21 cellular contexts compared by ENCODE assay signal in genomic region chr7:112889834-112890438, GRCh38.
DNase-seq lines count a peak whose midpoint lies in the region; ATAC-seq, FAIRE-seq and TF ChIP-seq lines count a peak whose summit lies in the region.
"Had no signal": no experiment of that assay in that cellular context is flagged by ENCODE, and none has a peak within 500 bp of the region (broad histone marks: within the 10 kb centered on the region; RNA-seq: fewer than 3 reads in every experiment).

No MANE protein-coding gene starts in this region.

- peaks cover 0 to 2% of the 10 kb centered on the region in 2 experiments; a peak in 1 of 5 replicates for H3K9me3 Mint-ChIP-seq in H9
- H3K9me3 Mint-ChIP-seq: CD4-positive, alpha-beta T cell had no signal

- H2BK15ac ChIP-seq in H9 (ENCODE audit: low read depth, low read length): no peak overlapping the region

- H3K27ac Mint-ChIP-seq in H9: peak overlapping the region; percentile 5 to 53 (median 36); a peak in 5 of 7 replicates
- H3K27ac Mint-ChIP-seq: CD4-positive, alpha-beta T cell; IgD-negative memory B cell had no signal

- H2BK12ac ChIP-seq in H9 (ENCODE audit: insufficient read length, low read depth, low read length): no peak overlapping the region

- H4K91ac ChIP-seq in H9 (ENCODE audit: insufficient read length, low read depth, low read length): no peak overlapping the region

- H3K4ac ChIP-seq in H9 (ENCODE audit: low read depth, low read length): no peak overlapping the region

- H3K27ac ChIP-seq in H9 (ENCODE audit: insufficient read length, low read depth, low read length) (no peak overlapping the region), K562 (ENCODE audit: extremely low read depth, low read depth, low read length) (no peak overlapping the region), neutrophil (peak overlapping the region; percentile 40), PC-3 (ENCODE audit: low read length) (no peak overlapping the region), transverse colon (no peak overlapping the region)
- H3K27ac ChIP-seq: A549, C4-2B had no signal

- no peaks in the 10 kb centered on the region for H3K79me1 ChIP-seq in H9 (ENCODE audit: insufficient read depth, low read depth, low read length, poor library complexity, severe bottlenecking)

- H3K4me1 ChIP-seq in H9 (ENCODE audit: insufficient read depth, low read length): peaks cover 2% of the 10 kb centered on the region; the same call in 1 of the 2 replicates
- no peaks in the 10 kb centered on the region; a peak in 1 of 5 replicates for H3K4me1 ChIP-seq in K562 (replicated peaks in 1 of 2; ENCODE audit: control insufficient read depth in 2 of 2, insufficient read depth in 2 of 2, low read length in 2 of 2)
- H3K4me1 ChIP-seq in neutrophil (ENCODE audit: control insufficient read depth in 1 of 2, insufficient read depth in 1 of 2, low read depth in 1 of 2, low read length in 1 of 2): peaks cover 31 to 33% of the 10 kb centered on the region in 2 experiments
- H3K4me1 ChIP-seq in PC-3 (ENCODE audit: insufficient read depth, low read length): no peaks in the 10 kb centered on the region
- no peaks in the 10 kb centered on the region for H3K4me1 ChIP-seq in transverse colon
- H3K4me1 ChIP-seq: A549 had no signal

- ATAC-seq in K562 (peak; percentile 35; the same call in 2 of the 3 replicates), GM21515 (IDR thresholded peaks at IDR 0.05; ENCODE audit: unreplicated experiment) (no peak), PC-3 (no peak)
- ATAC-seq: A549, HepG2 had no signal

- H3K9me1 ChIP-seq in K562 (ENCODE audit: control insufficient read depth, insufficient read depth, low read length): no peaks in the 10 kb centered on the region

- TF ChIP-seq RAD21 in K562 (CRISPR knock-in tag; conservative IDR thresholded peaks at IDR 0.05 in 1 of 2, IDR thresholded peaks at IDR 0.05 in 1 of 2): no peak

- no peaks in the 10 kb centered on the region for H4K20me1 ChIP-seq in H9 (ENCODE audit: control insufficient read depth, insufficient read depth, insufficient read length)
- H4K20me1 ChIP-seq in K562 (replicated peaks; ENCODE audit: control insufficient read depth, insufficient read depth, low read length): no peaks in the 10 kb centered on the region
- no peaks in the 10 kb centered on the region for H4K20me1 ChIP-seq in PC-3 (ENCODE audit: low read length)

- intact Hi-C loops in K562 (cut with micrococcal nuclease): loop anchor here (10.0 kb wide), 1 partner anchor 535 kb away; no protein-coding TSS in a partner anchor
- intact Hi-C loops in PC-3 (cut with micrococcal nuclease): loop anchor here (10.0 kb wide), 2 partner anchors 135 to 225 kb away; no protein-coding TSS in a partner anchor
- intact Hi-C loops in transverse colon (cut with DNase I; ENCODE audit: low total_unique reads): no loop called here

- H3K4me2 ChIP-seq in H9 (ENCODE audit: insufficient read depth, insufficient read length, low read length): no peak overlapping the region
- H3K4me2 ChIP-seq in K562 (ENCODE audit: insufficient read depth, low read length): no peak overlapping the region
- no peak overlapping the region for H3K4me2 ChIP-seq in PC-3 (ENCODE audit: low read length)
- H3K4me2 ChIP-seq: A549 had no signal

- no peak overlapping the region for H3K4me3 Mint-ChIP-seq in H9
- H3K4me3 Mint-ChIP-seq: CD4-positive, alpha-beta T cell; IgD-negative memory B cell had no signal

- H3K4me3 ChIP-seq in K562 (no peak overlapping the region), neutrophil (ENCODE audit: low read depth in 1 of 2, low read length in 1 of 2) (no peak overlapping the region), PC-3 (ENCODE audit: low read length) (no peak overlapping the region), transverse colon (no peak overlapping the region)
- H3K4me3 ChIP-seq: A549 had no signal

- no peaks in the 10 kb centered on the region for H3K36me3 ChIP-seq in K562 (ENCODE audit: control insufficient read depth, insufficient read depth, low read length)
- peaks cover 18% of the 10 kb centered on the region for H3K36me3 ChIP-seq in neutrophil
- H3K36me3 ChIP-seq in PC-3 (ENCODE audit: low read depth, low read length): no peaks in the 10 kb centered on the region
- peaks cover 0 to 15% (median 5%) of the 10 kb centered on the region in 4 donors for H3K36me3 ChIP-seq in transverse colon

- H2AFZ ChIP-seq in H9 (ENCODE audit: low read length): no peak overlapping the region
- H2AFZ ChIP-seq in K562 (ENCODE audit: low read depth, low read length): no peak overlapping the region
- H2AFZ ChIP-seq in PC-3 (ENCODE audit: low read length): no peak overlapping the region

- no peaks in the 10 kb centered on the region for H3K23me2 ChIP-seq in H9 (ENCODE audit: insufficient read length, low read depth, low read length, poor library complexity, severe bottlenecking)

- H3K23ac ChIP-seq in H9 (ENCODE audit: insufficient read length, low read depth, low read length): no peak overlapping the region

- BruUV-seq in K562 (replicated peaks; lab: Mats Ljungman, UMichigan) (no TSS peak), PC-3 (replicated peaks; lab: Mats Ljungman, UMichigan) (no TSS peak)

- DNase-seq in H9: no peak
- DNase-seq in K562 (ENCODE audit: extremely low read depth in 1 of 4, low spot score in 3 of 4): no peak
- peak; percentile 14 for DNase-seq in medulla oblongata (ENCODE audit: extremely low spot score)
- DNase-seq in PC-3: no peak
- no peak for DNase-seq in transverse colon
- DNase-seq: AML-193; Caco-2; CD4-positive, alpha-beta T cell; DMS79; GDM1; HCEC 1CT; KG1 had no signal

- H2AK5ac ChIP-seq in H9 (ENCODE audit: insufficient read length, low read length): no peak overlapping the region

- in situ Hi-C loops in K562 (cut with MboI) (loop anchor here (25.0 kb wide), 1 partner anchor 1128 kb away; no protein-coding TSS in a partner anchor), transverse colon (cut with MboI; ENCODE audit: low pct_ligation_motif_present in 1 of 4, low pct_unique_long_range_greater_than_20kb in 1 of 4, low sequenced_read_pairs in 3 of 4) (loop anchor here in 3 of 4 donors (10.0 to 25.0 kb wide), 2 partner anchors 335 to 353 kb away; no protein-coding TSS in a partner anchor)

- no CpG with 5 or more reads among the region's 6 CpGs for WGBS in H9 (ENCODE audit: extremely low coverage, insufficient read length, low lambda C conversion rate)
- 59% methylated on average over 6 of the region's 6 CpGs for WGBS in K562 (ENCODE audit: insufficient coverage, low coverage, missing lambda C conversion rate)
- WGBS in transverse colon (ENCODE audit: low coverage in 1 of 2), 2 donors: 89 to 94% methylated on average over 5 to 6 of the region's 6 CpGs

- no peak overlapping the region for H2BK120ac ChIP-seq in H9 (ENCODE audit: low read depth, low read length, poor library complexity, severe bottlenecking)

- H3F3A ChIP-seq in PC-3 (ENCODE audit: low read length, unreplicated experiment): no peaks in the 10 kb centered on the region

- H3K79me2 ChIP-seq in H9 (ENCODE audit: insufficient read depth, low read length) (no peaks in the 10 kb centered on the region), K562 (ENCODE audit: control insufficient read depth, insufficient read depth, low read length) (no peaks in the 10 kb centered on the region), PC-3 (ENCODE audit: low read length) (no peaks in the 10 kb centered on the region)

- no peak overlapping the region for H3K14ac ChIP-seq in H9 (ENCODE audit: insufficient read depth, low read length)

- H3K9me3 ChIP-seq in H9 (ENCODE audit: control insufficient read depth, low read depth, low read length): no peaks in the 10 kb centered on the region
- no peaks in the 10 kb centered on the region for H3K9me3 ChIP-seq in K562 (replicated peaks; ENCODE audit: control insufficient read depth, insufficient read depth, low read depth, low read length)
- no peaks in the 10 kb centered on the region for H3K9me3 ChIP-seq in neutrophil
- no peaks in the 10 kb centered on the region for H3K9me3 ChIP-seq in PC-3 (ENCODE audit: low read length)
- H3K9me3 ChIP-seq in transverse colon: no peaks in the 10 kb centered on the region
- H3K9me3 ChIP-seq: A549, Caco-2 had no signal

- no peak for TF ChIP-seq POLR2A in K562 (conservative IDR thresholded peaks at IDR 0.05)
- TF ChIP-seq POLR2A in transverse colon (IDR thresholded peaks at IDR 0.05): no peak

- FAIRE-seq in K562 (lab: Jason Lieb, UNC): peak; percentile 32
- FAIRE-seq: A549, D721Med, GM12892, GM18507, HepG2 had no signal

- H3K18ac ChIP-seq in H9 (ENCODE audit: insufficient read length, low read depth, low read length): no peak overlapping the region

- no peaks in the 10 kb centered on the region for H3K27me3 Mint-ChIP-seq in H9 (ENCODE audit: low read depth)
- H3K27me3 Mint-ChIP-seq: CD4-positive, alpha-beta T cell; IgD-negative memory B cell had no signal

- TF ChIP-seq CTCF in H9 (conservative IDR thresholded peaks at IDR 0.05) (no peak), K562 (IDR thresholded peaks at IDR 0.05 in 2 of 3, conservative IDR thresholded peaks at IDR 0.05 in 1 of 3; ENCODE audit: insufficient read depth in 2 of 3, low read depth in 1 of 3, low read length in 3 of 3) (peak in 1 of 3 experiments; percentile 6; a peak in 1 of 6 replicates), neutrophil (IDR thresholded peaks at IDR 0.05) (no peak), PC-3 (conservative IDR thresholded peaks at IDR 0.05; ENCODE audit: low read depth, low read length) (no peak), transverse colon (IDR thresholded peaks at IDR 0.05) (no peak)

- H3K9ac ChIP-seq in H9 (ENCODE audit: extremely low read depth, insufficient read length, low read length): no peak overlapping the region
- no peak overlapping the region for H3K9ac ChIP-seq in K562 (ENCODE audit: insufficient read depth in 1 of 2, low read depth in 2 of 2, low read length in 2 of 2)
- H3K9ac ChIP-seq in PC-3 (ENCODE audit: low read length): no peak overlapping the region

- H2BK5ac ChIP-seq in H9 (ENCODE audit: insufficient read length, low read length): no peak overlapping the region

- H3K36me3 Mint-ChIP-seq in H9 (ENCODE audit: insufficient read depth in 1 of 3, low read depth in 3 of 3): peaks cover 24 to 38% (median 30%) of the 10 kb centered on the region in 3 experiments

- CTCF ChIA-PET in K562 (lab: Yijun Ruan, JAX; ENCODE audit: low intra/inter-chr PET ratio): interaction anchor here (0.6 kb wide), 1 partner anchor 175 kb away, joined by 7 read pairs; no protein-coding TSS in a partner anchor
- CTCF ChIA-PET in PC-3 (lab: Charles Lee): no interaction called here

- H3K4me1 Mint-ChIP-seq in H9: peaks cover 14 to 16% of the 10 kb centered on the region in 2 experiments

- H2BK20ac ChIP-seq in H9 (ENCODE audit: low read depth, low read length, poor library complexity, severe bottlenecking): no peak overlapping the region

- POLR2A ChIA-PET in K562 (lab: Yijun Ruan, JAX): interaction anchor here (0.6 to 1.0 kb wide), 4 partner anchors 8 to 45 kb away, joined by 3 to 5 read pairs (median 4); no protein-coding TSS in a partner anchor
- POLR2A ChIA-PET in PC-3 (lab: Charles Lee; ENCODE audit: unreplicated experiment): no interaction called here

- no peaks in the 10 kb centered on the region for H3K9me2 ChIP-seq in PC-3 (replicated peaks; ENCODE audit: low read length)

- H4K5ac ChIP-seq in H9 (ENCODE audit: insufficient read length, low read depth, low read length): no peak overlapping the region

- H3K27me3 ChIP-seq in H9 (ENCODE audit: insufficient read depth, low read length) (no peaks in the 10 kb centered on the region), K562 (ENCODE audit: control insufficient read depth in 2 of 2, insufficient read depth in 2 of 2, low read length in 2 of 2) (no peaks in the 10 kb centered on the region), neutrophil (no peaks in the 10 kb centered on the region), PC-3 (ENCODE audit: low read length) (no peaks in the 10 kb centered on the region), transverse colon (no peaks in the 10 kb centered on the region)

- no peak overlapping the region for H3K56ac ChIP-seq in H9 (ENCODE audit: insufficient read length, low read depth, low read length)

- H4K8ac ChIP-seq in H9 (replicated peaks; ENCODE audit: insufficient read length, low read depth, low read length): no peak overlapping the region

- TF ChIP-seq EP300 in K562 (IDR thresholded peaks at IDR 0.05; ENCODE audit: low read length): no peak
- TF ChIP-seq EP300 in transverse colon (IDR thresholded peaks at IDR 0.05; ENCODE audit: low read depth): no peak

- no peak overlapping the region for H3T11ph ChIP-seq in H9 (ENCODE audit: low read length)
